Comparison of ENCODE assay signal across 8 cellular contexts in the genomic region with DNA sequence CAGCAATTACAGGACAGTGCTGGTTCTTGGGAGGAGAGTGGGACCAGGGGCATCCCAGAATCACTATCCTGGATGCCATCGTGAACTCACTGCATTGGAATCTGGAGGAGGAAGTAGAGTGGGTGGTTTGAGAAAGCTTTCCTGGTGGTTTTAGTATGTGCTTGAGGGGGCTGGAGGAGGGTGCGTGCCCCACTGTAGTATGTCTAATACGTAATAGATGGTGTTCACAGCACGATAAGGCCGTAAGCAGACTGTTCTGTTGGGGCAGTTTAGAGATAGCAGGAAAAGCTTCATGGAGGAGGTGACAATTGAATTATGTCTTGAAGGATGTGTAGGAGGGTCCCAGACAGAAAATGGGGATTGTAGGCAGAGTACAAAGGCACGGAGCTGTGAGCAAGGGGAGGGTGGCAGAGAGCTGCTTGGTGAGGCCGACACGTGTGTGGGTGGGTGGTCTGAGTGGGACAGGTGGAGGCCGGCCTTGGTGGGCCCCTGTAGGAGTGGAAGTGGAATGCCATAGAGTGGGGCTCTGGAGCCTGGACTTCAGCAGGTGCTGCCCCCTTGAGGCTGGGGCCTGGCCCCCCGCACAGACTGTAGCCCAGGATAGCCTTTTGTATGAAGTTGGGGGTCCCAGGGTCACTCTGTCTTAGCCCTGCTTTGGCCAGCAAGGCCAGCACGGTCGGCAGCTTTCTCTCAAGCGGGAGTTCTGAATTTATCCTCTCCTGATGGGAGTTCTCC. TPM values are rescaled to one million over a fixed set of nuclear protein-coding genes. Genes with fewer than 3 reads are reported as not detected.
DNase-seq lines count a peak whose midpoint lies in the region; ATAC-seq and TF ChIP-seq lines count a peak whose summit lies in the region.

No MANE protein-coding gene starts in this region.

- no peak overlapping the region for H4K91ac ChIP-seq in neuronal stem cell (ENCODE audit: low read depth, low read length, poor library complexity)

- no peak overlapping the region for H2BK12ac ChIP-seq in neuronal stem cell (ENCODE audit: low read length)

- H2BK120ac ChIP-seq in neuronal stem cell (ENCODE audit: low read depth, low read length): no peak overlapping the region

- peak overlapping the region; percentile 52 for H4K8ac ChIP-seq in neuronal stem cell (ENCODE audit: low read depth, low read length)

- H3K4me3 ChIP-seq in Loucy (ENCODE audit: low read length, poor library complexity, severe bottlenecking) (no peak overlapping the region), dorsolateral prefrontal cortex (no peak overlapping the region), neuronal stem cell (ENCODE audit: low read length in 2 of 2) (no peak overlapping the region)

- no peak overlapping the region for H3K27ac ChIP-seq in dorsolateral prefrontal cortex
- no peak overlapping the region for H3K27ac ChIP-seq in neuronal stem cell (replicated peaks; ENCODE audit: low read length)

- no peaks in the 10 kb centered on the region for H3K9me3 ChIP-seq in Loucy (ENCODE audit: insufficient read depth, low read depth, low read length)
- H3K9me3 ChIP-seq in neuronal stem cell (replicated peaks in 1 of 2; ENCODE audit: control insufficient read depth in 2 of 2, insufficient read depth in 1 of 2, low read depth in 1 of 2, low read length in 2 of 2): no peaks in the 10 kb centered on the region

- H3F3A ChIP-seq in Loucy (ENCODE audit: low read depth): no peaks in the 10 kb centered on the region

- H3K4me1 ChIP-seq in Loucy (ENCODE audit: insufficient read depth, low read length, poor library complexity, severe bottlenecking) (peaks cover 13% of the 10 kb centered on the region), neuronal stem cell (ENCODE audit: control insufficient read depth in 2 of 2, insufficient read depth in 1 of 2, low read depth in 1 of 2, low read length in 2 of 2) (peaks cover 0 to 5% of the 10 kb centered on the region in 2 donors)

- H3K36me3 ChIP-seq in Loucy (ENCODE audit: insufficient read depth, low read length): no peaks in the 10 kb centered on the region
- no peaks in the 10 kb centered on the region for H3K36me3 ChIP-seq in neuronal stem cell (replicated peaks in 1 of 2; ENCODE audit: control insufficient read depth in 2 of 2, insufficient read depth in 2 of 2, low read length in 2 of 2)

- H3K9ac ChIP-seq in Loucy (ENCODE audit: low read depth, low read length, poor library complexity, severe bottlenecking) (no peak overlapping the region), neuronal stem cell (ENCODE audit: low read depth, low read length, poor library complexity) (no peak overlapping the region)

- intact Hi-C loops in dorsolateral prefrontal cortex (cut with DNase I): no loop called here

- H3K27me3 ChIP-seq in Loucy (ENCODE audit: insufficient read depth, low read length, poor library complexity, severe bottlenecking) (no peaks in the 10 kb centered on the region), dorsolateral prefrontal cortex (no peaks in the 10 kb centered on the region), neuronal stem cell (ENCODE audit: control insufficient read depth in 3 of 3, insufficient read depth in 3 of 3, low read depth in 1 of 3, low read length in 3 of 3) (no peaks in the 10 kb centered on the region)

- H3K79me1 ChIP-seq in neuronal stem cell (ENCODE audit: low read depth, low read length): no peaks in the 10 kb centered on the region

- H3K18ac ChIP-seq in neuronal stem cell (ENCODE audit: low read length): no peak overlapping the region

- WGBS in neuronal stem cell (ENCODE audit: extremely low coverage in 2 of 2, insufficient read length in 2 of 2, insufficient replicate concordance in 1 of 2), 2 donors: no CpG with 5 or more reads among the region's 13 CpGs

- H2AFZ ChIP-seq in Loucy (ENCODE audit: low read length) (no peak overlapping the region), neuronal stem cell (ENCODE audit: low read length) (peak overlapping the region; percentile 2)

- no peak for ATAC-seq in GM21367 (IDR thresholded peaks at IDR 0.05; ENCODE audit: unreplicated experiment)
- no peak for ATAC-seq in GM18909 (IDR thresholded peaks at IDR 0.05; ENCODE audit: poor library complexity, unreplicated experiment)

- no peak overlapping the region for H2AK5ac ChIP-seq in neuronal stem cell (ENCODE audit: low read depth, low read length)

- no peak overlapping the region for H3K4ac ChIP-seq in neuronal stem cell (ENCODE audit: low read length)

- no peak overlapping the region for H2BK15ac ChIP-seq in neuronal stem cell (ENCODE audit: low read length)

- DNase-seq in D341Med (ENCODE audit: low spot score) (peak; percentile 65), dorsolateral prefrontal cortex (no peak), neuronal stem cell (ENCODE audit: low spot score) (no peak), DMS53 (lab: John Stamatoyannopoulos, UW) (no peak), OCI-M1 (lab: John Stamatoyannopoulos, UW) (no peak)

- H4K20me1 ChIP-seq in Loucy (ENCODE audit: insufficient read depth, low read length, poor library complexity, severe bottlenecking): no peaks in the 10 kb centered on the region

- H3K9me2 ChIP-seq in Loucy (replicated peaks; ENCODE audit: low read depth, low read length): no peaks in the 10 kb centered on the region

- H3K79me2 ChIP-seq in Loucy (ENCODE audit: insufficient read depth, low read length): no peaks in the 10 kb centered on the region

- no peak overlapping the region for H3K23ac ChIP-seq in neuronal stem cell (ENCODE audit: low read depth, low read length, poor library complexity)

- no peak overlapping the region for H2BK5ac ChIP-seq in neuronal stem cell (ENCODE audit: low read length)

- no peak overlapping the region for H3K14ac ChIP-seq in neuronal stem cell (ENCODE audit: low read length)

- peak; percentile 71 for TF ChIP-seq CTCF in Loucy (conservative IDR thresholded peaks at IDR 0.05; ENCODE audit: low read length)
- TF ChIP-seq CTCF in dorsolateral prefrontal cortex (IDR thresholded peaks at IDR 0.05 in 54 of 56, conservative IDR thresholded peaks at IDR 0.05 in 2 of 56; ENCODE audit: low read depth in 1 of 56, partially characterized antibody in 56 of 56): peak in 45 of 56 donors; percentile 12 to 59 (median 35)

- H3K4me2 ChIP-seq in Loucy (ENCODE audit: low read depth, low read length, poor library complexity, severe bottlenecking): no peak overlapping the region
- no peak overlapping the region for H3K4me2 ChIP-seq in neuronal stem cell (ENCODE audit: insufficient read depth, low read length, poor library complexity, severe bottlenecking)

RNA-seq across cellular contexts. Expression of a gene that starts 37.0 kb away (rescaled TPM):
- 10 to 100 TPM in 86 of 120 experiments, 1 to 10 TPM in 34; 5.2 to 32.5 (median 12.2) TPM for total RNA-seq in dorsolateral prefrontal cortex
- 0.08 TPM for polyA plus RNA-seq in neuronal stem cell (2013, experiment 1 of 2)
- 0.10 TPM for polyA plus RNA-seq in neuronal stem cell (2013, experiment 2 of 2)

RNA-seq across cellular contexts. Expression of a gene that starts 59.8 kb away (rescaled TPM):
- total RNA-seq in dorsolateral prefrontal cortex: 1 to 10 TPM in 85 of 120 experiments, under 1 TPM in 35; 0.22 to 4.0 (median 1.4) TPM
- polyA plus RNA-seq in neuronal stem cell (2013, experiment 1 of 2): not detected
- not detected for polyA plus RNA-seq in neuronal stem cell (2013, experiment 2 of 2)
